Comparison of ENCODE assay signal across 20 cellular contexts in the genomic region with DNA sequence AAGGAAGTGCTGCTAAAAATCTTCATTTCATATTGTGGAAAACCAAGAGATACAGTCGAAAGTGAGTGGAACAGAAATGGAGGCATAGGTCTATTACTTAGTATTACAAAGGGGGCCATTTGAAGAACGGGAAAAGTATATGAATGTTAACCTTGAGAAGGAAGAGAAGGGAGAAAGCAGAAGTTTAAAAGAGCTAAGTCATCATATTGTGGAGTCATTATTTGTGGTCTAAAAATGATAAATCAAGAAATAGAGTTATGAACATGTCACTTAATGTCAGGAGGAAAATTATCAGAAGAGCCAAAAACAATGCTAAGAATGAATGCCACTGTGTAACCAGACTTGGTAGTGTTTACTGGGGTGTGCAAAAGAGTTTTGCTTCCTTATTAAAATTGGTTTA.
DNase-seq lines count a peak whose midpoint lies in the region; ATAC-seq, FAIRE-seq and TF ChIP-seq lines count a peak whose summit lies in the region.
"Had no signal": no experiment of that assay in that cellular context is flagged by ENCODE, and none has a peak within 500 bp of the region (broad histone marks: within the 10 kb centered on the region; RNA-seq: fewer than 3 reads in every experiment).

No MANE protein-coding gene starts in this region.

- no peak for FAIRE-seq in A549 (lab: Jason Lieb, UNC)
- FAIRE-seq: A204.1, G401.6, GM12891, GM19239, H1 had no signal

- H3K36me3 ChIP-seq in CD8-positive, alpha-beta T cell (ENCODE audit: insufficient read depth, low read length), result no peaks in the 10 kb centered on the region

- no peak for TF ChIP-seq POLR2A in A549 (IDR thresholded peaks at IDR 0.05; ENCODE audit: low read length)

- DNase-seq in A549 (ENCODE audit: low read depth in 1 of 2, low spot score in 1 of 2) (no peak), OCI-M1 (lab: John Stamatoyannopoulos, UW) (peak; percentile 24), NCI-H2029 (lab: John Stamatoyannopoulos, UW) (no peak), DMS79 (lab: John Stamatoyannopoulos, UW) (no peak), NCI-H1694 treated with DMSO at 0.1 percent for 48 hours (lab: John Stamatoyannopoulos, UW) (no peak)
- DNase-seq in CD8-positive, alpha-beta T cell, result no peak
- DNase-seq in central memory CD8-positive, alpha-beta T cell (ENCODE audit: low spot score in 2 of 2), result no peak
- no peak for DNase-seq in activated CD4-positive, alpha-beta memory T cell treated with anti-CD3 and anti-CD28 coated beads, Interleukin-2, amount 10 ng/mL, durations not matched to agents 7 days and 5 days
- DNase-seq: AML-193; CD4-positive, alpha-beta T cell; COR-L47; DMS 273 treated with DMSO at 0.1 percent for 48 hours; DMS53; H9 had no signal

- intact Hi-C loops in CD8-positive, alpha-beta T cell (cut with DNase I, micrococcal nuclease), result no loop called here

- WGBS in A549 (ENCODE audit: missing lambda C conversion rate), result 2% methylated on average over 2 of the region's 2 CpGs

- no peak for TF ChIP-seq CTCF in A549 (IDR thresholded peaks at IDR 0.05)
- TF ChIP-seq CTCF in CD8-positive, alpha-beta T cell (IDR thresholded peaks at IDR 0.05), result no peak

- no peaks in the 10 kb centered on the region for H3K36me3 Mint-ChIP-seq in CD8-positive, alpha-beta T cell
- H3K36me3 Mint-ChIP-seq in central memory CD8-positive, alpha-beta T cell (ENCODE audit: insufficient read depth), result no peaks in the 10 kb centered on the region
- H3K36me3 Mint-ChIP-seq in activated CD4-positive, alpha-beta memory T cell treated with anti-CD3 and anti-CD28 coated beads, Interleukin-2, amount 10 ng/mL, durations not matched to agents 7 days and 5 days (ENCODE audit: low read depth), result no peaks in the 10 kb centered on the region

- POLR2A ChIA-PET in A549 (lab: Yijun Ruan, JAX), result no interaction called here
- POLR2A ChIA-PET in CD8-positive, alpha-beta T cell (lab: Charles Lee), result no interaction called here
- POLR2A ChIA-PET in activated CD4-positive, alpha-beta memory T cell treated with anti-CD3 and anti-CD28 coated beads, Interleukin-2, amount 10 ng/mL, durations not matched to agents 7 days and 5 days (lab: Charles Lee), result no interaction called here

- no peaks in the 10 kb centered on the region for H3K4me1 Mint-ChIP-seq in CD8-positive, alpha-beta T cell (ENCODE audit: low read depth)
- H3K4me1 Mint-ChIP-seq in central memory CD8-positive, alpha-beta T cell, result no peaks in the 10 kb centered on the region
- no peaks in the 10 kb centered on the region for H3K4me1 Mint-ChIP-seq in activated CD4-positive, alpha-beta memory T cell treated with anti-CD3 and anti-CD28 coated beads, Interleukin-2, amount 10 ng/mL, durations not matched to agents 7 days and 5 days
- H3K4me1 Mint-ChIP-seq: H9 had no signal

- no peaks in the 10 kb centered on the region for H3K27me3 ChIP-seq in CD8-positive, alpha-beta T cell (ENCODE audit: insufficient read depth, low read length)

- H3K27me3 Mint-ChIP-seq in CD8-positive, alpha-beta T cell (ENCODE audit: low read depth), result peaks cover 3% of the 10 kb centered on the region
- peaks cover 33% of the 10 kb centered on the region for H3K27me3 Mint-ChIP-seq in central memory CD8-positive, alpha-beta T cell
- no peaks in the 10 kb centered on the region for H3K27me3 Mint-ChIP-seq in activated CD4-positive, alpha-beta memory T cell treated with anti-CD3 and anti-CD28 coated beads, Interleukin-2, amount 10 ng/mL, durations not matched to agents 7 days and 5 days

- no peak overlapping the region for H3K27ac ChIP-seq in A549
- no peak overlapping the region for H3K27ac ChIP-seq in CD8-positive, alpha-beta T cell (ENCODE audit: low read depth, low read length)
- H3K27ac ChIP-seq: C4-2B had no signal

- peaks cover 2% of the 10 kb centered on the region for H3K9me3 Mint-ChIP-seq in CD8-positive, alpha-beta T cell
- H3K9me3 Mint-ChIP-seq in central memory CD8-positive, alpha-beta T cell, result peaks cover 6% of the 10 kb centered on the region
- H3K9me3 Mint-ChIP-seq in activated CD4-positive, alpha-beta memory T cell treated with anti-CD3 and anti-CD28 coated beads, Interleukin-2, amount 10 ng/mL, durations not matched to agents 7 days and 5 days, result peaks cover 8% of the 10 kb centered on the region
- H3K9me3 Mint-ChIP-seq: H9 had no signal

- TF ChIP-seq RAD21 in A549 (conservative IDR thresholded peaks at IDR 0.05 in 1 of 2, IDR thresholded peaks at IDR 0.05 in 1 of 2), result no peak

- H3K9me3 ChIP-seq in A549, result no peaks in the 10 kb centered on the region
- H3K9me3 ChIP-seq in CD8-positive, alpha-beta T cell (ENCODE audit: low read length), result no peaks in the 10 kb centered on the region

- H3K4me3 Mint-ChIP-seq in CD8-positive, alpha-beta T cell, result no peak overlapping the region
- no peak overlapping the region for H3K4me3 Mint-ChIP-seq in central memory CD8-positive, alpha-beta T cell
- no peak overlapping the region for H3K4me3 Mint-ChIP-seq in activated CD4-positive, alpha-beta memory T cell treated with anti-CD3 and anti-CD28 coated beads, Interleukin-2, amount 10 ng/mL, durations not matched to agents 7 days and 5 days
- H3K4me3 Mint-ChIP-seq: CD4-positive, alpha-beta T cell; H9 had no signal

- ATAC-seq in A549, result no peak
- no peak for ATAC-seq in CD8-positive, alpha-beta T cell
- ATAC-seq in central memory CD8-positive, alpha-beta T cell (replicated peaks; ENCODE audit: extremely low read depth, poor library complexity, severe bottlenecking), result no peak

- H3K27ac Mint-ChIP-seq in CD8-positive, alpha-beta T cell, result peak overlapping the region; percentile 3
- peak overlapping the region; percentile 3 for H3K27ac Mint-ChIP-seq in central memory CD8-positive, alpha-beta T cell (ENCODE audit: low read depth)
- H3K27ac Mint-ChIP-seq in activated CD4-positive, alpha-beta memory T cell treated with anti-CD3 and anti-CD28 coated beads, Interleukin-2, amount 10 ng/mL, durations not matched to agents 7 days and 5 days, result no peak overlapping the region
- H3K27ac Mint-ChIP-seq: CD4-positive, alpha-beta T cell; H9 had no signal

- no peak overlapping the region for H3K4me2 ChIP-seq in A549

- no peak for TF ChIP-seq EP300 in A549 (IDR thresholded peaks at IDR 0.05)

- H3K4me3 ChIP-seq in A549, result no peak overlapping the region
- H3K4me3 ChIP-seq in CD8-positive, alpha-beta T cell (ENCODE audit: low read depth, low read length), result no peak overlapping the region

- H3K4me1 ChIP-seq in A549, result no peaks in the 10 kb centered on the region
- no peaks in the 10 kb centered on the region for H3K4me1 ChIP-seq in CD8-positive, alpha-beta T cell (ENCODE audit: insufficient read depth, low read length)

- CTCF ChIA-PET in A549 (lab: Yijun Ruan, JAX), result no interaction called here
- CTCF ChIA-PET in CD8-positive, alpha-beta T cell (lab: Charles Lee), result no interaction called here
- CTCF ChIA-PET in activated CD4-positive, alpha-beta memory T cell treated with anti-CD3 and anti-CD28 coated beads, Interleukin-2, amount 10 ng/mL, durations not matched to agents 7 days and 5 days (lab: Charles Lee), result no interaction called here

TF ChIP-seq in A549, 52 proteins besides CTCF, POLR2A, EP300 and RAD21:
- peak; percentile 57 for TF ChIP-seq MAFK (IDR thresholded peaks at IDR 0.05; ENCODE audit: partially characterized antibody)
- TF ChIP-seq, protein P1, sequence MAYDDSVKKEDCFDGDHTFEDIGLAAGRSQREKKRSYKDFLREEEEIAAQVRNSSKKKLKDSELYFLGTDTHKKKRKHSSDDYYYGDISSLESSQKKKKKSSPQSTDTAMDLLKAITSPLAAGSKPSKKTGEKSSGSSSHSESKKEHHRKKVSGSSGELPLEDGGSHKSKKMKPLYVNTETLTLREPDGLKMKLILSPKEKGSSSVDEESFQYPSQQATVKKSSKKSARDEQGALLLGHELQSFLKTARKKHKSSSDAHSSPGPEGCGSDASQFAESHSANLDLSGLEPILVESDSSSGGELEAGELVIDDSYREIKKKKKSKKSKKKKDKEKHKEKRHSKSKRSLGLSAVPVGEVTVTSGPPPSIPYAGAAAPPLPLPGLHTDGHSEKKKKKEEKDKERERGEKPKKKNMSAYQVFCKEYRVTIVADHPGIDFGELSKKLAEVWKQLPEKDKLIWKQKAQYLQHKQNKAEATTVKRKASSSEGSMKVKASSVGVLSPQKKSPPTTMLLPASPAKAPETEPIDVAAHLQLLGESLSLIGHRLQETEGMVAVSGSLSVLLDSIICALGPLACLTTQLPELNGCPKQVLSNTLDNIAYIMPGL (CRISPR knock-in tag; IDR thresholded peaks at IDR 0.05; ENCODE audit: borderline replicate concordance), result no peak
